2 cellular contexts compared by ENCODE assay signal in the genomic region with DNA sequence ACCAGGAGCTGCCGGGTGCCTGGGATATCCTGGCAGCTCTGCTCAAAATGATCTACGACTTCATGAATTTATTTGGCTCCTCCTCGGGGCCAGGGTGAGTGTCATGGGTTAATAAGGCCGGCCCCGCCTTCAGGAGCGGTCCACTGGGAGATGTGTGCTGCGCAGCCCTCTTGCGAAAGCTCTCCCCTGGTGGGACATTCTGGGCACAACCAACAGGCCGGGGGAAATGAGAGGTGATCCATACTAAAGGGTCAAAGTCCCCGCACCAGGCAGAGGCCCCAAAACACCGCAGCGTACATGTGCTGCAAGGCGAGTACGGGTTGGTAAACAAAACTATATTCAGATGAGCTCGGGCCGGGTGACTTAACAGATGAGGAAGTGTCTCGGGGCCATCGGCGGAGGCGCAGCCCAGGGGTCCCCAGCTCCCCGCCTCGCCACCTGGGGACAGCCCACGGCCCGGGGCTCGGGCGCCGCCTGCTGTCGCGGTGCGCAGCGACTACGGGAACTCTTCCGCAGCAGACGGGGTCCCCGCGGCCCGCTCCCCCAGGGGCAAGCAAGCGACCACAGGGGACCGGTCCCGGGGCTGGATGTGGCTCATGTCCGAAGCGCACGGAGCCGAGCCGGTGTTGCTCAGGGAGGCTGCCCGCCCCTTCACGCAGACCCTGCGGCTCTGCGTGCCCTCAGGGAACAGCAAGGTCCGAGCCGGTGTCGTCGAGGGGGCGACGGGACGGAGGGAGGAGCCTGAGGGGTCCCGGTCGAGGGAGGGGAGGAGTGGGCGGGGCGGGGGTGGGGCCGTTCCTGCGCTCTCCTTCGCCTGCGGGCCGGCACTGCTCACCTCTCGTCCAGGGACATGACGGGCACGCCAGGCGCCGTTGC.
TF ChIP-seq lines count a peak whose summit lies in the region.

A gene with protein sequence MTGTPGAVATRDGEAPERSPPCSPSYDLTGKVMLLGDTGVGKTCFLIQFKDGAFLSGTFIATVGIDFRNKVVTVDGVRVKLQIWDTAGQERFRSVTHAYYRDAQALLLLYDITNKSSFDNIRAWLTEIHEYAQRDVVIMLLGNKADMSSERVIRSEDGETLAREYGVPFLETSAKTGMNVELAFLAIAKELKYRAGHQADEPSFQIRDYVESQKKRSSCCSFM (plus strand): TSS at position 834 of the 876 bp plus-strand sequence. CDS start 17 bp downstream, at position 851.

TF ChIP-seq in GM12878, 131 proteins besides CTCF, POLR2A, EP300 and RAD21 (continued from another document and continues in another):
- TF ChIP-seq, protein P1, sequence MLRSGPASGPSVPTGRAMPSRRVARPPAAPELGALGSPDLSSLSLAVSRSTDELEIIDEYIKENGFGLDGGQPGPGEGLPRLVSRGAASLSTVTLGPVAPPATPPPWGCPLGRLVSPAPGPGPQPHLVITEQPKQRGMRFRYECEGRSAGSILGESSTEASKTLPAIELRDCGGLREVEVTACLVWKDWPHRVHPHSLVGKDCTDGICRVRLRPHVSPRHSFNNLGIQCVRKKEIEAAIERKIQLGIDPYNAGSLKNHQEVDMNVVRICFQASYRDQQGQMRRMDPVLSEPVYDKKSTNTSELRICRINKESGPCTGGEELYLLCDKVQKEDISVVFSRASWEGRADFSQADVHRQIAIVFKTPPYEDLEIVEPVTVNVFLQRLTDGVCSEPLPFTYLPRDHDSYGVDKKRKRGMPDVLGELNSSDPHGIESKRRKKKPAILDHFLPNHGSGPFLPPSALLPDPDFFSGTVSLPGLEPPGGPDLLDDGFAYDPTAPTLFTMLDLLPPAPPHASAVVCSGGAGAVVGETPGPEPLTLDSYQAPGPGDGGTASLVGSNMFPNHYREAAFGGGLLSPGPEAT (IDR thresholded peaks at IDR 0.05; ENCODE audit: low read depth), result 0 out of 2 replicates have a peak, but pooled peaks have one; percentile 33
- TF ChIP-seq TARDBP (IDR thresholded peaks at IDR 0.05; ENCODE audit: borderline replicate concordance) (no peak), BMI1 (IDR thresholded peaks at IDR 0.05; ENCODE audit: borderline replicate concordance) (no peak), YBX1 (IDR thresholded peaks at IDR 0.05) (no peak), ESRRA (IDR thresholded peaks at IDR 0.05; ENCODE audit: low read length) (no peak), RAD51 (IDR thresholded peaks at IDR 0.05) (no peak), IKZF1 (conservative IDR thresholded peaks at IDR 0.05) (peak; percentile 94), ZNF217 (IDR thresholded peaks at IDR 0.05) (no peak), RCOR1 (conservative IDR thresholded peaks at IDR 0.05; ENCODE audit: low read depth, low read length) (0 out of 2 replicates have a peak, but pooled peaks have one; percentile 35), NR2C1 (IDR thresholded peaks at IDR 0.05) (no peak), BRCA1 (IDR thresholded peaks at IDR 0.05; ENCODE audit: low read depth, low read length) (no peak), FOS (IDR thresholded peaks at IDR 0.05; ENCODE audit: borderline replicate concordance, extremely low read depth, insufficient read length) (no peak)
- TF ChIP-seq, protein P2, sequence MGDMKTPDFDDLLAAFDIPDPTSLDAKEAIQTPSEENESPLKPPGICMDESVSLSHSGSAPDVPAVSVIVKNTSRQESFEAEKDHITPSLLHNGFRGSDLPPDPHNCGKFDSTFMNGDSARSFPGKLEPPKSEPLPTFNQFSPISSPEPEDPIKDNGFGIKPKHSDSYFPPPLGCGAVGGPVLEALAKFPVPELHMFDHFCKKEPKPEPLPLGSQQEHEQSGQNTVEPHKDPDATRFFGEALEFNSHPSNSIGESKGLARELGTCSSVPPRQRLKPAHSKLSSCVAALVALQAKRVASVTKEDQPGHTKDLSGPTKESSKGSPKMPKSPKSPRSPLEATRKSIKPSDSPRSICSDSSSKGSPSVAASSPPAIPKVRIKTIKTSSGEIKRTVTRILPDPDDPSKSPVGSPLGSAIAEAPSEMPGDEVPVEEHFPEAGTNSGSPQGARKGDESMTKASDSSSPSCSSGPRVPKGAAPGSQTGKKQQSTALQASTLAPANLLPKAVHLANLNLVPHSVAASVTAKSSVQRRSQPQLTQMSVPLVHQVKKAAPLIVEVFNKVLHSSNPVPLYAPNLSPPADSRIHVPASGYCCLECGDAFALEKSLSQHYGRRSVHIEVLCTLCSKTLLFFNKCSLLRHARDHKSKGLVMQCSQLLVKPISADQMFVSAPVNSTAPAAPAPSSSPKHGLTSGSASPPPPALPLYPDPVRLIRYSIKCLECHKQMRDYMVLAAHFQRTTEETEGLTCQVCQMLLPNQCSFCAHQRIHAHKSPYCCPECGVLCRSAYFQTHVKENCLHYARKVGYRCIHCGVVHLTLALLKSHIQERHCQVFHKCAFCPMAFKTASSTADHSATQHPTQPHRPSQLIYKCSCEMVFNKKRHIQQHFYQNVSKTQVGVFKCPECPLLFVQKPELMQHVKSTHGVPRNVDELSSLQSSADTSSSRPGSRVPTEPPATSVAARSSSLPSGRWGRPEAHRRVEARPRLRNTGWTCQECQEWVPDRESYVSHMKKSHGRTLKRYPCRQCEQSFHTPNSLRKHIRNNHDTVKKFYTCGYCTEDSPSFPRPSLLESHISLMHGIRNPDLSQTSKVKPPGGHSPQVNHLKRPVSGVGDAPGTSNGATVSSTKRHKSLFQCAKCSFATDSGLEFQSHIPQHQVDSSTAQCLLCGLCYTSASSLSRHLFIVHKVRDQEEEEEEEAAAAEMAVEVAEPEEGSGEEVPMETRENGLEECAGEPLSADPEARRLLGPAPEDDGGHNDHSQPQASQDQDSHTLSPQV (IDR thresholded peaks at IDR 0.05), result no peak
- TF ChIP-seq, protein P3, sequence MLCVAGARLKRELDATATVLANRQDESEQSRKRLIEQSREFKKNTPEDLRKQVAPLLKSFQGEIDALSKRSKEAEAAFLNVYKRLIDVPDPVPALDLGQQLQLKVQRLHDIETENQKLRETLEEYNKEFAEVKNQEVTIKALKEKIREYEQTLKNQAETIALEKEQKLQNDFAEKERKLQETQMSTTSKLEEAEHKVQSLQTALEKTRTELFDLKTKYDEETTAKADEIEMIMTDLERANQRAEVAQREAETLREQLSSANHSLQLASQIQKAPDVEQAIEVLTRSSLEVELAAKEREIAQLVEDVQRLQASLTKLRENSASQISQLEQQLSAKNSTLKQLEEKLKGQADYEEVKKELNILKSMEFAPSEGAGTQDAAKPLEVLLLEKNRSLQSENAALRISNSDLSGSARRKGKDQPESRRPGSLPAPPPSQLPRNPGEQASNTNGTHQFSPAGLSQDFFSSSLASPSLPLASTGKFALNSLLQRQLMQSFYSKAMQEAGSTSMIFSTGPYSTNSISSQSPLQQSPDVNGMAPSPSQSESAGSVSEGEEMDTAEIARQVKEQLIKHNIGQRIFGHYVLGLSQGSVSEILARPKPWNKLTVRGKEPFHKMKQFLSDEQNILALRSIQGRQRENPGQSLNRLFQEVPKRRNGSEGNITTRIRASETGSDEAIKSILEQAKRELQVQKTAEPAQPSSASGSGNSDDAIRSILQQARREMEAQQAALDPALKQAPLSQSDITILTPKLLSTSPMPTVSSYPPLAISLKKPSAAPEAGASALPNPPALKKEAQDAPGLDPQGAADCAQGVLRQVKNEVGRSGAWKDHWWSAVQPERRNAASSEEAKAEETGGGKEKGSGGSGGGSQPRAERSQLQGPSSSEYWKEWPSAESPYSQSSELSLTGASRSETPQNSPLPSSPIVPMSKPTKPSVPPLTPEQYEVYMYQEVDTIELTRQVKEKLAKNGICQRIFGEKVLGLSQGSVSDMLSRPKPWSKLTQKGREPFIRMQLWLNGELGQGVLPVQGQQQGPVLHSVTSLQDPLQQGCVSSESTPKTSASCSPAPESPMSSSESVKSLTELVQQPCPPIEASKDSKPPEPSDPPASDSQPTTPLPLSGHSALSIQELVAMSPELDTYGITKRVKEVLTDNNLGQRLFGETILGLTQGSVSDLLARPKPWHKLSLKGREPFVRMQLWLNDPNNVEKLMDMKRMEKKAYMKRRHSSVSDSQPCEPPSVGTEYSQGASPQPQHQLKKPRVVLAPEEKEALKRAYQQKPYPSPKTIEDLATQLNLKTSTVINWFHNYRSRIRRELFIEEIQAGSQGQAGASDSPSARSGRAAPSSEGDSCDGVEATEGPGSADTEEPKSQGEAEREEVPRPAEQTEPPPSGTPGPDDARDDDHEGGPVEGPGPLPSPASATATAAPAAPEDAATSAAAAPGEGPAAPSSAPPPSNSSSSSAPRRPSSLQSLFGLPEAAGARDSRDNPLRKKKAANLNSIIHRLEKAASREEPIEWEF (IDR thresholded peaks at IDR 0.05; ENCODE audit: insufficient replicate concordance, low read depth, low read length), result no peak

TF ChIP-seq in HepG2, 621 proteins besides CTCF, POLR2A, EP300 and RAD21 (continued from another document and continues in another):
- TF ChIP-seq, protein P4, sequence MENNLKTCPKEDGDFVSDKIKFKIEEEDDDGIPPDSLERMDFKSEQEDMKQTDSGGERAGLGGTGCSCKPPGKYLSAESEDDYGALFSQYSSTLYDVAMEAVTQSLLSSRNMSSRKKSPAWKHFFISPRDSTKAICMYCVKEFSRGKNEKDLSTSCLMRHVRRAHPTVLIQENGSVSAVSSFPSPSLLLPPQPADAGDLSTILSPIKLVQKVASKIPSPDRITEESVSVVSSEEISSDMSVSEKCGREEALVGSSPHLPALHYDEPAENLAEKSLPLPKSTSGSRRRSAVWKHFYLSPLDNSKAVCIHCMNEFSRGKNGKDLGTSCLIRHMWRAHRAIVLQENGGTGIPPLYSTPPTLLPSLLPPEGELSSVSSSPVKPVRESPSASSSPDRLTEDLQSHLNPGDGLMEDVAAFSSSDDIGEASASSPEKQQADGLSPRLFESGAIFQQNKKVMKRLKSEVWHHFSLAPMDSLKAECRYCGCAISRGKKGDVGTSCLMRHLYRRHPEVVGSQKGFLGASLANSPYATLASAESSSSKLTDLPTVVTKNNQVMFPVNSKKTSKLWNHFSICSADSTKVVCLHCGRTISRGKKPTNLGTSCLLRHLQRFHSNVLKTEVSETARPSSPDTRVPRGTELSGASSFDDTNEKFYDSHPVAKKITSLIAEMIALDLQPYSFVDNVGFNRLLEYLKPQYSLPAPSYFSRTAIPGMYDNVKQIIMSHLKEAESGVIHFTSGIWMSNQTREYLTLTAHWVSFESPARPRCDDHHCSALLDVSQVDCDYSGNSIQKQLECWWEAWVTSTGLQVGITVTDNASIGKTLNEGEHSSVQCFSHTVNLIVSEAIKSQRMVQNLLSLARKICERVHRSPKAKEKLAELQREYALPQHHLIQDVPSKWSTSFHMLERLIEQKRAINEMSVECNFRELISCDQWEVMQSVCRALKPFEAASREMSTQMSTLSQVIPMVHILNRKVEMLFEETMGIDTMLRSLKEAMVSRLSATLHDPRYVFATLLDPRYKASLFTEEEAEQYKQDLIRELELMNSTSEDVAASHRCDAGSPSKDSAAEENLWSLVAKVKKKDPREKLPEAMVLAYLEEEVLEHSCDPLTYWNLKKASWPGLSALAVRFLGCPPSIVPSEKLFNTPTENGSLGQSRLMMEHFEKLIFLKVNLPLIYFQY (CRISPR knock-in tag; IDR thresholded peaks at IDR 0.05; ENCODE audit: borderline replicate concordance), result peak; percentile 84; the same call in 1 of the 2 replicates
- TF ChIP-seq ZNF816 (CRISPR knock-in tag; IDR thresholded peaks at IDR 0.05; ENCODE audit: borderline replicate concordance) (no peak), ZNF33B (CRISPR knock-in tag; IDR thresholded peaks at IDR 0.05) (peak; percentile 80; the same call in 1 of the 2 replicates), MYNN (CRISPR knock-in tag; IDR thresholded peaks at IDR 0.05; ENCODE audit: low read depth) (no peak), ZBTB8A (CRISPR knock-in tag; IDR thresholded peaks at IDR 0.05; ENCODE audit: borderline replicate concordance, low read depth) (peak; percentile 48; the same call in 1 of the 2 replicates), RCOR2 (CRISPR knock-in tag; IDR thresholded peaks at IDR 0.05) (peak; percentile 71), TAF1 (CRISPR knock-in tag; IDR thresholded peaks at IDR 0.05) (peak; percentile 54), SKI (IDR thresholded peaks at IDR 0.05; ENCODE audit: partially characterized antibody) (peak; percentile 88), FOXM1 (CRISPR knock-in tag; IDR thresholded peaks at IDR 0.05) (no peak)
- TF ChIP-seq, protein P5, sequence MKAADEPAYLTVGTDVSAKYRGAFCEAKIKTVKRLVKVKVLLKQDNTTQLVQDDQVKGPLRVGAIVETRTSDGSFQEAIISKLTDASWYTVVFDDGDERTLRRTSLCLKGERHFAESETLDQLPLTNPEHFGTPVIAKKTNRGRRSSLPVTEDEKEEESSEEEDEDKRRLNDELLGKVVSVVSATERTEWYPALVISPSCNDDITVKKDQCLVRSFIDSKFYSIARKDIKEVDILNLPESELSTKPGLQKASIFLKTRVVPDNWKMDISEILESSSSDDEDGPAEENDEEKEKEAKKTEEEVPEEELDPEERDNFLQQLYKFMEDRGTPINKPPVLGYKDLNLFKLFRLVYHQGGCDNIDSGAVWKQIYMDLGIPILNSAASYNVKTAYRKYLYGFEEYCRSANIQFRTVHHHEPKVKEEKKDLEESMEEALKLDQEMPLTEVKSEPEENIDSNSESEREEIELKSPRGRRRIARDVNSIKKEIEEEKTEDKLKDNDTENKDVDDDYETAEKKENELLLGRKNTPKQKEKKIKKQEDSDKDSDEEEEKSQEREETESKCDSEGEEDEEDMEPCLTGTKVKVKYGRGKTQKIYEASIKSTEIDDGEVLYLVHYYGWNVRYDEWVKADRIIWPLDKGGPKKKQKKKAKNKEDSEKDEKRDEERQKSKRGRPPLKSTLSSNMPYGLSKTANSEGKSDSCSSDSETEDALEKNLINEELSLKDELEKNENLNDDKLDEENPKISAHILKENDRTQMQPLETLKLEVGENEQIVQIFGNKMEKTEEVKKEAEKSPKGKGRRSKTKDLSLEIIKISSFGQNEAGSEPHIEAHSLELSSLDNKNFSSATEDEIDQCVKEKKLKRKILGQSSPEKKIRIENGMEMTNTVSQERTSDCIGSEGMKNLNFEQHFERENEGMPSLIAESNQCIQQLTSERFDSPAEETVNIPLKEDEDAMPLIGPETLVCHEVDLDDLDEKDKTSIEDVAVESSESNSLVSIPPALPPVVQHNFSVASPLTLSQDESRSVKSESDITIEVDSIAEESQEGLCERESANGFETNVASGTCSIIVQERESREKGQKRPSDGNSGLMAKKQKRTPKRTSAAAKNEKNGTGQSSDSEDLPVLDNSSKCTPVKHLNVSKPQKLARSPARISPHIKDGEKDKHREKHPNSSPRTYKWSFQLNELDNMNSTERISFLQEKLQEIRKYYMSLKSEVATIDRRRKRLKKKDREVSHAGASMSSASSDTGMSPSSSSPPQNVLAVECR (CRISPR knock-in tag; IDR thresholded peaks at IDR 0.05; ENCODE audit: borderline replicate concordance), result peak; percentile 87
- TF ChIP-seq, protein P6, sequence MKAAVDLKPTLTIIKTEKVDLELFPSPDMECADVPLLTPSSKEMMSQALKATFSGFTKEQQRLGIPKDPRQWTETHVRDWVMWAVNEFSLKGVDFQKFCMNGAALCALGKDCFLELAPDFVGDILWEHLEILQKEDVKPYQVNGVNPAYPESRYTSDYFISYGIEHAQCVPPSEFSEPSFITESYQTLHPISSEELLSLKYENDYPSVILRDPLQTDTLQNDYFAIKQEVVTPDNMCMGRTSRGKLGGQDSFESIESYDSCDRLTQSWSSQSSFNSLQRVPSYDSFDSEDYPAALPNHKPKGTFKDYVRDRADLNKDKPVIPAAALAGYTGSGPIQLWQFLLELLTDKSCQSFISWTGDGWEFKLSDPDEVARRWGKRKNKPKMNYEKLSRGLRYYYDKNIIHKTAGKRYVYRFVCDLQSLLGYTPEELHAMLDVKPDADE (CRISPR knock-in tag; IDR thresholded peaks at IDR 0.05), result no peak
- TF ChIP-seq, protein P7, sequence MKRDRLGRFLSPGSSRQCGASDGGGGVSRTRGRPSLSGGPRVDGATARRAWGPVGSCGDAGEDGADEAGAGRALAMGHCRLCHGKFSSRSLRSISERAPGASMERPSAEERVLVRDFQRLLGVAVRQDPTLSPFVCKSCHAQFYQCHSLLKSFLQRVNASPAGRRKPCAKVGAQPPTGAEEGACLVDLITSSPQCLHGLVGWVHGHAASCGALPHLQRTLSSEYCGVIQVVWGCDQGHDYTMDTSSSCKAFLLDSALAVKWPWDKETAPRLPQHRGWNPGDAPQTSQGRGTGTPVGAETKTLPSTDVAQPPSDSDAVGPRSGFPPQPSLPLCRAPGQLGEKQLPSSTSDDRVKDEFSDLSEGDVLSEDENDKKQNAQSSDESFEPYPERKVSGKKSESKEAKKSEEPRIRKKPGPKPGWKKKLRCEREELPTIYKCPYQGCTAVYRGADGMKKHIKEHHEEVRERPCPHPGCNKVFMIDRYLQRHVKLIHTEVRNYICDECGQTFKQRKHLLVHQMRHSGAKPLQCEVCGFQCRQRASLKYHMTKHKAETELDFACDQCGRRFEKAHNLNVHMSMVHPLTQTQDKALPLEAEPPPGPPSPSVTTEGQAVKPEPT (CRISPR knock-in tag; IDR thresholded peaks at IDR 0.05; ENCODE audit: low read depth), result peak; percentile 66; the same call in 1 of the 2 replicates
